ENCODE assay signal across 9 cellular contexts in the genomic region with DNA sequence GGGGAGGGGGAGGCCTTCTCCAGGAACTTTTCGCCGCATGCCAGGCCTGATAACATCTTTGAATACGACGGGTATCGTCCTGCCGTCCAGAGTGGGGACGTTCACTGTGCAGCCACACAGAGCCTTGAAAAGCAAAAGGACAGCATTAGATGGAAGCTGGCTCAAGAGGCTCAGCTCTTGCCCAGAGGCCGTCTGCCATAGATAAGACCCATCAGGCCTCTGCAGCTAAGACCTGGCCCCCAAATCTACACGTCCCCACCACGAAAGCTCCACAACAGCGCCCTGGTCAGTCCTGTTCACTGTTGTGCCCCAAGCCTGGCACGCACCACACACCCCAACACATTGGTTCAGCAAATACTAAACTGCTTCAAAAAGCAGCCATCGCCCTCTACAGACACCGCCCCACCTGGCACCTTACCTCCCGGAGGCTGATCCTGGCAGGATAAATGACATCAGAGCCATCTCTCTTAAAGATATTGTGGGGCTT. TPM values are rescaled to one million over a fixed set of nuclear protein-coding genes. Genes with fewer than 3 reads are reported as not detected.
DNase-seq lines count a peak whose midpoint lies in the region; ATAC-seq and TF ChIP-seq lines count a peak whose summit lies in the region.
"Had no signal": no experiment of that assay in that cellular context is flagged by ENCODE, and none has a peak within 500 bp of the region (broad histone marks: within the 10 kb centered on the region; RNA-seq: fewer than 3 reads in every experiment).

No MANE protein-coding gene starts in this region.

- TF ChIP-seq CTCF in GM06990 (IDR thresholded peaks at IDR 0.05; ENCODE audit: insufficient read depth, low read length, poor library complexity, severe bottlenecking) (no peak), RWPE2 (IDR thresholded peaks at IDR 0.05; ENCODE audit: poor library complexity, severe bottlenecking) (peak; percentile 44), esophagus muscularis mucosa (IDR thresholded peaks at IDR 0.05) (no peak), prostate gland (IDR thresholded peaks at IDR 0.05) (peak in 3 of 4 experiments; percentile 10 to 51 (median 35))

- H3K27ac ChIP-seq in RWPE2 (ENCODE audit: poor library complexity, severe bottlenecking): peak overlapping the region; percentile 98
- peak overlapping the region; percentile 99 to 100 (median 100) for H3K27ac ChIP-seq in esophagus muscularis mucosa (replicated peaks in 1 of 4)
- peak overlapping the region; percentile 100 for H3K27ac ChIP-seq in prostate gland

- H3K9me3 ChIP-seq in RWPE2 (ENCODE audit: severe bottlenecking) (no peaks in the 10 kb centered on the region), esophagus muscularis mucosa (no peaks in the 10 kb centered on the region), prostate gland (no peaks in the 10 kb centered on the region)

- H3K4me3 ChIP-seq in GM06990 (replicated peaks; ENCODE audit: low read depth, low read length) (peak overlapping the region; percentile 91), RWPE2 (ENCODE audit: severe bottlenecking) (peak overlapping the region; percentile 80), esophagus muscularis mucosa (peak overlapping the region; percentile 80 to 100 (median 98)), prostate gland (peak overlapping the region; percentile 85 to 98)

- peaks cover 22% of the 10 kb centered on the region for H3K4me1 ChIP-seq in RWPE2 (ENCODE audit: insufficient read depth, poor library complexity, severe bottlenecking)
- peaks cover 38 to 57% (median 53%) of the 10 kb centered on the region in 4 donors for H3K4me1 ChIP-seq in esophagus muscularis mucosa
- H3K4me1 ChIP-seq in prostate gland (replicated peaks): peaks cover 9% of the 10 kb centered on the region

- intact Hi-C loops in esophagus muscularis mucosa (cut with DNase I): no loop called here
- intact Hi-C loops in prostate gland (cut with DNase I): loop anchor here (5.0 kb wide), 1 partner anchor 379 kb away; a partner anchor contains a TSS

- ATAC-seq in RWPE2 (ENCODE audit: low read depth) (no peak), HG02938 (IDR thresholded peaks at IDR 0.05; ENCODE audit: unreplicated experiment) (no peak)

- H3K36me3 ChIP-seq in GM06990 (ENCODE audit: control insufficient read depth, insufficient read depth, low read length) (peaks cover 11% of the 10 kb centered on the region), RWPE2 (ENCODE audit: low read depth) (peaks cover 35% of the 10 kb centered on the region), esophagus muscularis mucosa (peaks cover 28 to 42% (median 33%) of the 10 kb centered on the region in 4 donors), prostate gland (peaks cover 0 to 9% of the 10 kb centered on the region in 2 donors)

- no peak for TF ChIP-seq EP300 in esophagus muscularis mucosa (IDR thresholded peaks at IDR 0.05)

- DNase-seq in GM06990 (ENCODE audit: extremely low read depth, insufficient read length) (no peak), RWPE2 (ENCODE audit: low spot score) (no peak), esophagus muscularis mucosa (ENCODE audit: extremely low spot score) (no peak), prostate gland (ENCODE audit: low spot score) (peak; percentile 67), inferior parietal cortex (ENCODE audit: extremely low spot score) (no peak), SK-N-DZ (ENCODE audit: low spot score) (no peak), DMS153 treated with DMSO at 0.1 percent for 48 hours (lab: John Stamatoyannopoulos, UW; ENCODE audit: unreplicated experiment) (no peak)
- DNase-seq: midbrain had no signal

- TF ChIP-seq POLR2A in esophagus muscularis mucosa (IDR thresholded peaks at IDR 0.05; ENCODE audit: low read depth): no peak
- no peak for TF ChIP-seq POLR2A in prostate gland (IDR thresholded peaks at IDR 0.05)

- 64% methylated on average over 11 of the region's 15 CpGs for WGBS in esophagus muscularis mucosa
- WGBS in prostate gland: 17% methylated on average over 15 of the region's 15 CpGs

- H3K27me3 ChIP-seq in GM06990 (replicated peaks; ENCODE audit: control insufficient read depth, insufficient read depth, low read length) (no peaks in the 10 kb centered on the region), RWPE2 (ENCODE audit: insufficient read depth, poor library complexity, severe bottlenecking) (no peaks in the 10 kb centered on the region), esophagus muscularis mucosa (peaks cover 0 to 3% (median 0%) of the 10 kb centered on the region in 4 donors), prostate gland (replicated peaks; ENCODE audit: insufficient read depth) (no peaks in the 10 kb centered on the region)

RNA-seq across cellular contexts. Expression of a gene that starts 2.1 kb away (rescaled TPM):
- 100 to 1,000 TPM in 1 of 4 donors, 10 to 100 TPM in 3; 50.3 to 102 (median 86.3) TPM for total RNA-seq in esophagus muscularis mucosa
- total RNA-seq in prostate gland: 100 to 1,000 TPM in 1 of 2 donors, 10 to 100 TPM in 1; 91.6 to 108 TPM
- polyA plus RNA-seq in SK-N-DZ (2014; cell fraction: cytosol; rRNA removed): 65.5 and 66.5 TPM in 2 replicates
- 34.4 and 37.4 TPM in 2 replicates for polyA plus RNA-seq in SK-N-DZ (2014; cell fraction: nucleus; rRNA removed)

RNA-seq across cellular contexts. Expression of a gene that starts 13.3 kb away (rescaled TPM):
- total RNA-seq in esophagus muscularis mucosa (10 to 100 TPM; 18.7 to 32.7 (median 25.7) TPM), prostate gland (100 to 1,000 TPM; 137 to 154 TPM)
- polyA plus RNA-seq in SK-N-DZ (2014; cell fraction: cytosol; rRNA removed): 72.0 and 77.8 TPM in 2 replicates
- polyA plus RNA-seq in SK-N-DZ (2014; cell fraction: nucleus; rRNA removed): 85.0 and 86.2 TPM in 2 replicates

RNA-seq across cellular contexts. Expression of a gene that starts 20.2 kb away (rescaled TPM):
- 100 to 1,000 TPM in 3 of 4 donors, 10 to 100 TPM in 1; 88.5 to 138 (median 108) TPM for total RNA-seq in esophagus muscularis mucosa
- 100 to 1,000 TPM in 1 of 2 donors, 10 to 100 TPM in 1; 71.8 to 101 TPM for total RNA-seq in prostate gland
- 79.6 and 103 TPM in 2 replicates for polyA plus RNA-seq in SK-N-DZ (2014; cell fraction: cytosol; rRNA removed)
- polyA plus RNA-seq in SK-N-DZ (2014; cell fraction: nucleus; rRNA removed): 63.3 and 63.9 TPM in 2 replicates

RNA-seq across cellular contexts. Expression of a gene that starts 40.9 kb away (rescaled TPM):
- total RNA-seq in esophagus muscularis mucosa (1 to 10 TPM in 2 of 4 donors, under 1 TPM in 1, not detected in 1; 0.80 to 1.8 (median 1.3) TPM), prostate gland (1 to 10 TPM in 1 of 2 donors, not detected in 1; 1.0 TPM)
- polyA plus RNA-seq in SK-N-DZ (2014; cell fraction: cytosol; rRNA removed): 2.9 and 4.9 TPM in 2 replicates
- 0.58 and 2.3 TPM in 2 replicates for polyA plus RNA-seq in SK-N-DZ (2014; cell fraction: nucleus; rRNA removed)

RNA-seq across cellular contexts. Expression of a gene that starts 55.8 kb away (rescaled TPM):
- total RNA-seq in esophagus muscularis mucosa (100 to 1,000 TPM; 297 to 522 (median 319) TPM), prostate gland (100 to 1,000 TPM; 507 to 534 TPM)
- polyA plus RNA-seq in SK-N-DZ (2014; cell fraction: cytosol; rRNA removed): 439 and 440 TPM in 2 replicates
- 262 and 394 TPM in 2 replicates for polyA plus RNA-seq in SK-N-DZ (2014; cell fraction: nucleus; rRNA removed)

Comparison
In these comparisons a context has a peak if more than half of its experiments do, and no peak if none do; other contexts are left out.
1. CTCF ChIP-seq: peak in RWPE2 (single experiment) and prostate gland (3 of 4); none in GM06990 (single experiment) and esophagus muscularis mucosa (0 of 3).
2. RNA of a gene that starts 13.3 kb away (total RNA-seq): 137 to 154 TPM in prostate gland; 18.7 to 32.7 TPM in esophagus muscularis mucosa; every median in the first group is over 4 times any median in the second.
3. Peak in every context shown above with its lines, with median percentiles within 50 percentile points of each other: H3K4me3 ChIP-seq and H3K27ac ChIP-seq.